In genomic region chr6:6686748-6687601, GRCh38 we compare ENCODE assay signal across 1 cellular context.
TF ChIP-seq lines count a peak whose summit lies in the region.

No MANE protein-coding gene starts in this region.

TF ChIP-seq in HepG2, 621 proteins besides CTCF, POLR2A, EP300 and RAD21 (continued from another document and continues in another):
- TF ChIP-seq SP1 (IDR thresholded peaks at IDR 0.05) (no peak), SP1 (CRISPR knock-in tag; IDR thresholded peaks at IDR 0.05) (peak; percentile 40; the same call in 1 of the 2 replicates), ZMYM4 (CRISPR knock-in tag; IDR thresholded peaks at IDR 0.05) (peak; percentile 66; the same call in 1 of the 2 replicates), ARHGAP35 (CRISPR knock-in tag; IDR thresholded peaks at IDR 0.05; ENCODE audit: borderline replicate concordance) (no peak), ZNF180 (CRISPR knock-in tag; IDR thresholded peaks at IDR 0.05; ENCODE audit: borderline replicate concordance, low read depth) (no peak), ZNF7 (CRISPR knock-in tag; IDR thresholded peaks at IDR 0.05) (no peak), LCORL (IDR thresholded peaks at IDR 0.05) (no peak), LCORL (CRISPR knock-in tag; IDR thresholded peaks at IDR 0.05) (no peak; the same call in 1 of the 2 replicates), MYPOP (CRISPR knock-in tag; IDR thresholded peaks at IDR 0.05) (peak; percentile 25; the same call in 1 of the 2 replicates), ZNF576 (CRISPR knock-in tag; IDR thresholded peaks at IDR 0.05) (no peak), ZNF749 (CRISPR knock-in tag; IDR thresholded peaks at IDR 0.05; ENCODE audit: borderline replicate concordance) (no peak), ZNF263 (CRISPR knock-in tag; IDR thresholded peaks at IDR 0.05) (no peak), YEATS4 (CRISPR knock-in tag; IDR thresholded peaks at IDR 0.05; ENCODE audit: borderline replicate concordance) (no peak), PBX3 (CRISPR knock-in tag; IDR thresholded peaks at IDR 0.05; ENCODE audit: borderline replicate concordance) (no peak), IRF1 (CRISPR knock-in tag; IDR thresholded peaks at IDR 0.05; ENCODE audit: low read depth) (0 out of 2 replicates have a peak, but pooled peaks have one; percentile 25), ONECUT2 (CRISPR knock-in tag; IDR thresholded peaks at IDR 0.05) (no peak), GPBP1L1 (CRISPR knock-in tag; IDR thresholded peaks at IDR 0.05) (no peak), CREBL2 (CRISPR knock-in tag; IDR thresholded peaks at IDR 0.05; ENCODE audit: borderline replicate concordance) (no peak), SMARCE1 (IDR thresholded peaks at IDR 0.05; ENCODE audit: borderline replicate concordance) (no peak), TRIM22 (IDR thresholded peaks at IDR 0.05) (no peak), MTF1 (CRISPR knock-in tag; IDR thresholded peaks at IDR 0.05) (no peak), ZNF18 (CRISPR knock-in tag; IDR thresholded peaks at IDR 0.05; ENCODE audit: insufficient replicate concordance) (no peak), KDM5B (CRISPR knock-in tag; IDR thresholded peaks at IDR 0.05; ENCODE audit: borderline replicate concordance) (peak; percentile 52; the same call in 1 of the 2 replicates), ZNF317 (CRISPR knock-in tag; IDR thresholded peaks at IDR 0.05) (peak; percentile 69; the same call in 1 of the 2 replicates), SMYD3 (CRISPR knock-in tag; IDR thresholded peaks at IDR 0.05) (no peak), FOXJ3 (CRISPR knock-in tag; IDR thresholded peaks at IDR 0.05; ENCODE audit: borderline replicate concordance) (no peak; the same call in 1 of the 2 replicates), KMT2A (CRISPR knock-in tag; IDR thresholded peaks at IDR 0.05) (no peak), NR2F2 (IDR thresholded peaks at IDR 0.05; ENCODE audit: borderline replicate concordance, low read depth) (no peak), ZBTB25 (CRISPR knock-in tag; IDR thresholded peaks at IDR 0.05) (peak; percentile 34; the same call in 1 of the 2 replicates), ZNF510 (CRISPR knock-in tag; IDR thresholded peaks at IDR 0.05; ENCODE audit: low read depth) (peak; percentile 51; the same call in 1 of the 2 replicates), HOXA5 (CRISPR knock-in tag; IDR thresholded peaks at IDR 0.05) (no peak), ZNF501 (CRISPR knock-in tag; IDR thresholded peaks at IDR 0.05) (peak; percentile 61; the same call in 1 of the 2 replicates), JDP2 (CRISPR knock-in tag; IDR thresholded peaks at IDR 0.05; ENCODE audit: borderline replicate concordance) (no peak), ZBTB4 (CRISPR knock-in tag; IDR thresholded peaks at IDR 0.05; ENCODE audit: borderline replicate concordance) (no peak), ZNF17 (CRISPR knock-in tag; IDR thresholded peaks at IDR 0.05) (no peak), KDM4B (CRISPR knock-in tag; IDR thresholded peaks at IDR 0.05) (no peak), ZNF720 (CRISPR knock-in tag; IDR thresholded peaks at IDR 0.05) (no peak), SPEN (CRISPR knock-in tag; IDR thresholded peaks at IDR 0.05; ENCODE audit: low read depth) (peak; percentile 43; the same call in 1 of the 2 replicates), ZFP41 (CRISPR knock-in tag; IDR thresholded peaks at IDR 0.05; ENCODE audit: borderline replicate concordance) (no peak), PTBP1 (IDR thresholded peaks at IDR 0.05; ENCODE audit: low read depth, low read length, poor library complexity, severe bottlenecking) (no peak), ZNF674 (CRISPR knock-in tag; IDR thresholded peaks at IDR 0.05; ENCODE audit: low read depth) (no peak), ZNF451 (CRISPR knock-in tag; IDR thresholded peaks at IDR 0.05) (peak; percentile 55; the same call in 1 of the 2 replicates), ZNF660 (CRISPR knock-in tag; IDR thresholded peaks at IDR 0.05; ENCODE audit: borderline replicate concordance, low read depth) (no peak), MXD3 (CRISPR knock-in tag; IDR thresholded peaks at IDR 0.05) (0 out of 2 replicates have a peak, but pooled peaks have one; percentile 24), AHR (CRISPR knock-in tag; IDR thresholded peaks at IDR 0.05) (no peak), ELF1 (CRISPR knock-in tag; IDR thresholded peaks at IDR 0.05) (peak; percentile 82), ZNF616 (CRISPR knock-in tag; IDR thresholded peaks at IDR 0.05; ENCODE audit: low read depth) (no peak), ZNF556 (CRISPR knock-in tag; IDR thresholded peaks at IDR 0.05; ENCODE audit: borderline replicate concordance) (no peak), TAF15 (IDR thresholded peaks at IDR 0.05; ENCODE audit: low read depth, low read length, poor library complexity, severe bottlenecking) (no peak), RELA (CRISPR knock-in tag; IDR thresholded peaks at IDR 0.05) (no peak), DR1 (CRISPR knock-in tag; IDR thresholded peaks at IDR 0.05) (no peak; the same call in 1 of the 2 replicates), ZNF513 (CRISPR knock-in tag; conservative IDR thresholded peaks at IDR 0.05) (no peak)
